ENCODE assay signal across 18 cellular contexts in the genomic region with DNA sequence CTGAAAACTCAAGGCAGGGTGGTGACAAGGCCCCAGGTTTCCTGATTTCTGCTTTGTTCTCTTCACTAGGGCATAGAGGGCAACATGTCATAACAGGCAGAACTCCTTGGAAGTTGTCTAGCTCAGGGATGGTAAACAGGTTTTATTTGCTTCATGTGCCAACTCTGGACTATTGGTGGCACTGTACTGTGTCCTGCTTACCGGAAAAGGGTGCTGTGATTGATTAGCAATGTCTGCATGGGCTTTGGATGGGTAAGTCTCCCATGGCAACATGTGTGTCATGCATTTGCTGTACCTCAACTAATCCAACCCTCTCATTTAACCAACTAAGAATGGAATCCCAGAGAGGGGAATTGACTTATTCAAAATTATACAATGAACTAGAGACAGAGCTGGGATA.
DNase-seq lines count a peak whose midpoint lies in the region; ATAC-seq, FAIRE-seq and TF ChIP-seq lines count a peak whose summit lies in the region.
"Had no signal": no experiment of that assay in that cellular context is flagged by ENCODE, and none has a peak within 500 bp of the region (broad histone marks: within the 10 kb centered on the region; RNA-seq: fewer than 3 reads in every experiment).

No MANE protein-coding gene starts in this region.

- H2BK12ac ChIP-seq in trophoblast cell (ENCODE audit: low read length) = peak overlapping the region; percentile 15

- H3K36me3 ChIP-seq in bronchial epithelial cell (ENCODE audit: control insufficient read depth, insufficient read depth, low read length) (no peaks in the 10 kb centered on the region), trophoblast cell (ENCODE audit: control insufficient read depth in 1 of 2, insufficient read depth in 2 of 2, low read length in 2 of 2) (no peaks in the 10 kb centered on the region), heart right ventricle (no peaks in the 10 kb centered on the region)
- H3K36me3 ChIP-seq: ascending aorta, colonic mucosa had no signal

- no peaks in the 10 kb centered on the region for H3K36me3 Mint-ChIP-seq in nephron progenitor cell (ENCODE audit: low read depth)

- no peak overlapping the region for H2AFZ ChIP-seq in trophoblast cell (ENCODE audit: insufficient read depth, low read length, poor library complexity)
- H2AFZ ChIP-seq: hepatocyte had no signal

- no peak overlapping the region for H3K9ac ChIP-seq in trophoblast cell (ENCODE audit: low read length)

- no peak overlapping the region for H4K8ac ChIP-seq in trophoblast cell (ENCODE audit: low read depth, low read length)

- H3K9me3 ChIP-seq in trophoblast cell (ENCODE audit: insufficient read depth, low read depth, low read length) = no peaks in the 10 kb centered on the region
- no peaks in the 10 kb centered on the region for H3K9me3 ChIP-seq in heart right ventricle
- H3K9me3 ChIP-seq: ascending aorta, colonic mucosa had no signal

- H3K4me3 Mint-ChIP-seq in nephron progenitor cell = no peak overlapping the region
- H3K4me3 Mint-ChIP-seq: type B pancreatic cell had no signal

- peak overlapping the region; percentile 21 for H2BK120ac ChIP-seq in trophoblast cell (ENCODE audit: insufficient read depth, low read length, poor library complexity)

- no peaks in the 10 kb centered on the region for H3K79me2 ChIP-seq in trophoblast cell (ENCODE audit: control insufficient read depth, insufficient read depth, low read length, poor library complexity)
- H3K79me2 ChIP-seq: hepatocyte had no signal

- H3K4me2 ChIP-seq in trophoblast cell (ENCODE audit: low read length) = no peak overlapping the region

- no peak overlapping the region for H3K23ac ChIP-seq in trophoblast cell (ENCODE audit: low read length)

- H3K27ac ChIP-seq in trophoblast cell (ENCODE audit: low read depth, low read length) (no peak overlapping the region), heart right ventricle (no peak overlapping the region)
- H3K27ac ChIP-seq: ascending aorta, colonic mucosa, hepatocyte had no signal

- H3K27me3 Mint-ChIP-seq in nephron progenitor cell (ENCODE audit: low read depth, poor library complexity) = peaks cover 9% of the 10 kb centered on the region

- H4K12ac ChIP-seq in trophoblast cell (ENCODE audit: low read depth, low read length) = no peak overlapping the region

- peak; percentile 35 for TF ChIP-seq CTCF in bronchial epithelial cell (IDR thresholded peaks at IDR 0.05; ENCODE audit: insufficient read depth, low read length, severe bottlenecking)
- no peak for TF ChIP-seq CTCF in nephron progenitor cell (IDR thresholded peaks at IDR 0.05)
- TF ChIP-seq CTCF in heart right ventricle (IDR thresholded peaks at IDR 0.05) = no peak

- no peak overlapping the region for H2BK5ac ChIP-seq in trophoblast cell (ENCODE audit: low read depth, low read length, poor library complexity)

- peaks cover 6% of the 10 kb centered on the region for H3K79me1 ChIP-seq in trophoblast cell (ENCODE audit: low read length)

- H3K9me3 Mint-ChIP-seq in nephron progenitor cell = no peaks in the 10 kb centered on the region

- intact Hi-C loops in heart right ventricle (cut with DNase I) = loop anchor here in 9 of 10 donors (1.0 to 10.0 kb wide), 12 partner anchors 51 to 1539 kb away; partner anchors contain the start of gene FYB2 (in 1 of the 9)

- H3K27me3 ChIP-seq in bronchial epithelial cell (ENCODE audit: control insufficient read depth, insufficient read depth, low read length) (no peaks in the 10 kb centered on the region), trophoblast cell (ENCODE audit: insufficient read depth, low read length) (no peaks in the 10 kb centered on the region), heart right ventricle (no peaks in the 10 kb centered on the region)
- H3K27me3 ChIP-seq: ascending aorta, colonic mucosa, hepatocyte had no signal

- H3K4me1 Mint-ChIP-seq in nephron progenitor cell = no peaks in the 10 kb centered on the region

- peak overlapping the region; percentile 32 for H3K18ac ChIP-seq in trophoblast cell (ENCODE audit: low read length)

- H3K4ac ChIP-seq in trophoblast cell (ENCODE audit: low read depth, low read length) = no peak overlapping the region

- DNase-seq in NCI-H2196 (lab: John Stamatoyannopoulos, UW; ENCODE audit: unreplicated experiment) (peak; percentile 8), NCI-H2196 treated with DMSO at 0.1 percent for 48 hours (lab: John Stamatoyannopoulos, UW; ENCODE audit: unreplicated experiment) (no peak), LHCN-M2 (ENCODE audit: low read depth) (peak; percentile 62), bronchial epithelial cell (ENCODE audit: low read depth) (peak; percentile 87), trophoblast cell (no peak), epidermal melanocyte (ENCODE audit: insufficient read length, low spot score) (no peak), nephron progenitor cell (no peak), heart right ventricle (no peak)
- DNase-seq: activated CD4-positive, CD25-positive, alpha-beta regulatory T cell; colonic mucosa; erythroblast; Karpas-422; left cardiac atrium; occipital lobe; stimulated activated CD4-positive, alpha-beta T cell treated with anti-CD3 and anti-CD28 coated beads, Interleukin-4, amount 100 ng/mL, for 4 hours had no signal

- no peak for FAIRE-seq in bronchial epithelial cell (lab: Jason Lieb, UNC)

- no peak for ATAC-seq in heart right ventricle
- ATAC-seq: left cardiac atrium had no signal

- H2AK5ac ChIP-seq in trophoblast cell (ENCODE audit: low read length) = peak overlapping the region; percentile 11

- H3K14ac ChIP-seq in trophoblast cell (ENCODE audit: low read length) = no peak overlapping the region

- no peak overlapping the region for H3K4me3 ChIP-seq in bronchial epithelial cell (ENCODE audit: low read depth, low read length)
- no peak overlapping the region for H3K4me3 ChIP-seq in trophoblast cell (ENCODE audit: low read depth, low read length)
- H3K4me3 ChIP-seq in heart right ventricle = no peak overlapping the region
- H3K4me3 ChIP-seq: ascending aorta, colonic mucosa, hepatocyte had no signal

- no peak overlapping the region for H3K27ac Mint-ChIP-seq in nephron progenitor cell
- H3K27ac Mint-ChIP-seq: type B pancreatic cell had no signal

- WGBS in trophoblast cell (ENCODE audit: extremely low coverage, insufficient coverage, insufficient read length) = no CpG with 5 or more reads among the region's 1 CpG
- 91 to 93% methylated on average over 1 of the region's 1 CpG for WGBS in heart right ventricle, 2 donors

- H4K91ac ChIP-seq in trophoblast cell (ENCODE audit: low read depth, low read length) = no peak overlapping the region

- H3K4me1 ChIP-seq in trophoblast cell (ENCODE audit: control insufficient read depth in 1 of 2, insufficient read depth in 2 of 2, low read length in 2 of 2) (peaks cover 3 to 7% of the 10 kb centered on the region in 2 experiments), heart right ventricle (peaks cover 0 to 6% (median 0%) of the 10 kb centered on the region in 9 donors)
- H3K4me1 ChIP-seq: ascending aorta, colonic mucosa had no signal

Comparison
In these comparisons a context has a peak if more than half of its experiments do, and no peak if none do; other contexts are left out.
1. DNase-seq: peak in NCI-H2196 (single experiment), LHCN-M2 (single experiment) and bronchial epithelial cell (single experiment); none in NCI-H2196 treated with DMSO at 0.1 percent for 48 hours (single experiment), trophoblast cell (0 of 2), epidermal melanocyte (single experiment), nephron progenitor cell (single experiment) and heart right ventricle (0 of 2).